Comparison of ENCODE assay signal across 11 cellular contexts in genomic region chr12:33786532-33786931, GRCh38.
"Had no signal": no experiment of that assay in that cellular context is flagged by ENCODE, and none has a peak within 500 bp of the region (broad histone marks: within the 10 kb centered on the region; RNA-seq: fewer than 3 reads in every experiment).

No MANE protein-coding gene starts in this region.

- H3K27ac ChIP-seq: GM23248 had no signal

- H3K9me3 ChIP-seq: HAP-1 had no signal

- H3K4me1 ChIP-seq: HAP-1 had no signal

- H3K4me3 ChIP-seq: GM23248, GM23338, HAP-1 had no signal

- FAIRE-seq: H1, H54 had no signal

- DNase-seq: GM23248, GOT3, H7, H9, HCEC 1CT, HFFc6 had no signal

- H3K9ac ChIP-seq: GM23248 had no signal

- H3K27ac Mint-ChIP-seq: GM23338, H9, HFFc6 had no signal

- ATAC-seq: GM23338, HCT116 had no signal

- H3K4me2 ChIP-seq: GM23338 had no signal

- H3K4me1 Mint-ChIP-seq: GM23338, H9 had no signal

- H2AFZ ChIP-seq: GM23248, GM23338 had no signal

- H3K4me3 Mint-ChIP-seq: GM23338, H9, HFFc6 had no signal

- H3K36me3 ChIP-seq: HAP-1 had no signal
